18 cellular contexts compared by ENCODE assay signal in the genomic region with DNA sequence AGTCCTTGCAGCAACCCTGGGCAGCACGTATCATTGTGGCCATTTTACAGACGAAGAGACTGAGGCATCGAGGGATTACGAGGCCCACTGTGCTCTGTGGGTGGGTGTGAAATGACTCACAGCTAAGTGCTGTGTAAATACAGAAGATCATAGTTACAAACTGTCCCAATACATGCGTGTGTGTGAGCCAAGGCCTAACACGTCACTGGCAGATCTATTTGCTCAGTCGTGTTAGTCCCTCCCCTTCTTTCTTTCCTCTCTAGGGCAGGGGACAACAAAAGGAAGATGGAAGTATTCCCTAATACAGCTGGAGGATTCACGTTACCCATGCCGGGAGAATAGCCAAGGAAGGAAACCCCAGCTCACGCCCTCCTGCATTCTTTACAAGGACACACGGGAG.
DNase-seq lines count a peak whose midpoint lies in the region; ATAC-seq, FAIRE-seq and TF ChIP-seq lines count a peak whose summit lies in the region.
"Had no signal": no experiment of that assay in that cellular context is flagged by ENCODE, and none has a peak within 500 bp of the region (broad histone marks: within the 10 kb centered on the region; RNA-seq: fewer than 3 reads in every experiment).

No MANE protein-coding gene starts in this region.

- in situ Hi-C loops in astrocyte of the spinal cord (cut with HindIII; ENCODE audit: low sequenced_read_pairs) = no loop called here

- peak; percentile 7 for DNase-seq in stimulated activated CD4-positive, alpha-beta T cell treated with anti-CD3 and anti-CD28 coated beads, Interleukin-15, amount 100 ng/mL, for 24 hours
- DNase-seq in stimulated activated CD4-positive, alpha-beta T cell treated with anti-CD3 and anti-CD28 coated beads, Interleukin-4, amount 100 ng/mL, for 4 hours = no peak
- DNase-seq in astrocyte of the spinal cord (ENCODE audit: low read depth, low spot score) = peak; percentile 57
- peak in 1 of 3 donors; percentile 44 for DNase-seq in right cardiac atrium
- DNase-seq in urothelium cell line (ENCODE audit: low spot score) = no peak
- DNase-seq: activated CD8-positive, alpha-beta memory T cell treated with anti-CD3 and anti-CD28 coated beads for 24 hours; activated gamma-delta T cell; aorta; foreskin fibroblast; lower lobe of right lung; NCI-H1105; NCI-H226; SK-N-SH; stimulated activated naive CD8-positive, alpha-beta T cell treated with anti-CD3 and anti-CD28 coated beads, Interleukin-15, Interleukin-2, amounts not matched to agents 100 U/mL and 50 U/mL, for 24 hours had no signal

- WGBS in right cardiac atrium = 45% methylated on average over 11 of the region's 11 CpGs

- ATAC-seq in right cardiac atrium (peak; percentile 62 to 86), GM21367 (IDR thresholded peaks at IDR 0.05; ENCODE audit: unreplicated experiment) (no peak), HG02759 (IDR thresholded peaks at IDR 0.05; ENCODE audit: unreplicated experiment) (no peak), HG03520 (IDR thresholded peaks at IDR 0.05; ENCODE audit: unreplicated experiment) (no peak)
- ATAC-seq: lower lobe of right lung; stimulated activated naive CD8-positive, alpha-beta T cell treated with anti-CD3 and anti-CD28 coated beads, Interleukin-15, Interleukin-2, amounts not matched to agents 100 U/mL and 50 U/mL, for 24 hours had no signal

- H3K4me3 ChIP-seq in astrocyte of the spinal cord (ENCODE audit: low read depth, low read length) = no peak overlapping the region
- H3K4me3 ChIP-seq in right cardiac atrium (ENCODE audit: low read length) = no peak overlapping the region
- H3K4me3 ChIP-seq: lower lobe of right lung had no signal

- TF ChIP-seq CTCF in astrocyte of the spinal cord (IDR thresholded peaks at IDR 0.05; ENCODE audit: low read depth, low read length) = no peak

- H3K27me3 ChIP-seq in right cardiac atrium (ENCODE audit: control insufficient read depth, insufficient read depth) = no peaks in the 10 kb centered on the region

- peaks cover 3% of the 10 kb centered on the region for H3K4me1 ChIP-seq in right cardiac atrium (ENCODE audit: control insufficient read depth, insufficient read depth, low read length)

- no peaks in the 10 kb centered on the region for H3K9me3 ChIP-seq in right cardiac atrium (ENCODE audit: control insufficient read depth, low read length)
- H3K9me3 ChIP-seq: lower lobe of right lung, SK-N-SH had no signal

- intact Hi-C loops in right cardiac atrium (cut with DNase I) = no loop called here

- no peak overlapping the region for H3K27ac ChIP-seq in right cardiac atrium (ENCODE audit: low read length)
- H3K27ac ChIP-seq: lower lobe of right lung had no signal

- FAIRE-seq in urothelium cell line (lab: Jason Lieb, UNC) = peak; percentile 83
- FAIRE-seq: H54 had no signal

Comparison
In these comparisons a context has a peak if more than half of its experiments do, and no peak if none do; other contexts are left out.
1. DNase-seq: peak in stimulated activated CD4-positive, alpha-beta T cell treated with anti-CD3 and anti-CD28 coated beads, Interleukin-15, amount 100 ng/mL, for 24 hours (single experiment) and astrocyte of the spinal cord (single experiment); none in stimulated activated CD4-positive, alpha-beta T cell treated with anti-CD3 and anti-CD28 coated beads, Interleukin-4, amount 100 ng/mL, for 4 hours (0 of 2) and urothelium cell line (single experiment).
2. ATAC-seq: peak in right cardiac atrium (2 of 2); none in GM21367 (single experiment), HG02759 (single experiment) and HG03520 (single experiment).